ENCODE assay signal across 20 cellular contexts in the genomic region with DNA sequence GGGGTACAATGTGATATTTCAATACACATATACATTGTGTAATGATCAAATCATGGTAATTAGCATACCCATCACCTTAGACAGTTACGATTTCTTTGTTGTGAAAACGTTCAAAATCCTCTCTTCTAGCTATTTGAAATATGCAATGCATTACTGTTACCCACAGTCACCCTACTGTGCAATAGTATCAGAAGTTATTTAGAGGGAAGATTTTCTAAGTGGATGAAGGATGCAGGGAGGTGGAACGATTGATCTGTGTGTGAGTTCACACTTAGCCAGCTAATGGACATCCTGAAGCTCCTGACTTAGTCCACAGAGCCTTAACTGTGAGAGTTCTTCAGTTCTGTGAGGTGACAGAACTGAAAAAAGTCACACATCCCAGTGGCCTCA.
DNase-seq lines count a peak whose midpoint lies in the region; ATAC-seq, FAIRE-seq and TF ChIP-seq lines count a peak whose summit lies in the region.
"Had no signal": no experiment of that assay in that cellular context is flagged by ENCODE, and none has a peak within 500 bp of the region (broad histone marks: within the 10 kb centered on the region; RNA-seq: fewer than 3 reads in every experiment).

No MANE protein-coding gene starts in this region.

- H3K4me3 Mint-ChIP-seq in T-helper 17 cell: no peak overlapping the region
- H3K4me3 Mint-ChIP-seq: CD4-positive, alpha-beta T cell; GM23338; IgD-negative memory B cell had no signal

- no peak overlapping the region for H3K4me3 ChIP-seq in epithelial cell of proximal tubule (ENCODE audit: low read depth, low read length)
- H3K4me3 ChIP-seq: GM23338 had no signal

- no peaks in the 10 kb centered on the region for H3K36me3 Mint-ChIP-seq in T-helper 17 cell (ENCODE audit: low read depth)
- H3K36me3 Mint-ChIP-seq: IgD-negative memory B cell had no signal

- FAIRE-seq in GM12891 (lab: Jason Lieb, UNC): peak; percentile 13
- FAIRE-seq: GM19239, H54, HepG2 had no signal

- H3K27me3 Mint-ChIP-seq in T-helper 17 cell: peaks cover 25% of the 10 kb centered on the region
- H3K27me3 Mint-ChIP-seq: CD4-positive, alpha-beta T cell; IgD-negative memory B cell had no signal

- no peak overlapping the region for H3K27ac Mint-ChIP-seq in T-helper 17 cell
- H3K27ac Mint-ChIP-seq: CD4-positive, alpha-beta T cell; GM23338; IgD-negative memory B cell had no signal

- H3K4me1 Mint-ChIP-seq in T-helper 17 cell: no peaks in the 10 kb centered on the region
- H3K4me1 Mint-ChIP-seq: IgD-negative memory B cell had no signal

- ATAC-seq in T-helper 17 cell: no peak
- ATAC-seq in HG03460 (IDR thresholded peaks at IDR 0.05; ENCODE audit: unreplicated experiment): no peak
- ATAC-seq: GM23338, HepG2 had no signal

- no peaks in the 10 kb centered on the region for H3K9me3 ChIP-seq in T-helper 17 cell (ENCODE audit: control insufficient read depth, low read length, poor library complexity, severe bottlenecking)

- DNase-seq in ACHN (peak; percentile 72), GM12891 (ENCODE audit: insufficient read length, low spot score) (no peak), epithelial cell of proximal tubule (ENCODE audit: low read depth) (peak; percentile 76), T-helper 17 cell (no peak), GM20000 (ENCODE audit: low spot score) (no peak), NCI-H1105 treated with DMSO at 0.1 percent for 48 hours (lab: John Stamatoyannopoulos, UW) (no peak)
- DNase-seq: 8988T; AML-193; Calu3; CD4-positive, alpha-beta T cell; DMS79 treated with DMSO at 0.1 percent for 48 hours; GF-D8; HCEC 1CT; KG1 had no signal

- no peak for TF ChIP-seq CTCF in epithelial cell of proximal tubule (conservative IDR thresholded peaks at IDR 0.05; ENCODE audit: low read depth, low read length)
- no peak for TF ChIP-seq CTCF in GM20000 (IDR thresholded peaks at IDR 0.05; ENCODE audit: extremely low read depth, missing control alignments)

- in situ Hi-C loops in ACHN (cut with HindIII; ENCODE audit: low pct_ligation_motif_present, low pct_unique_long_range_greater_than_20kb, low sequenced_read_pairs): no loop called here

- no peak for TF ChIP-seq POLR2A in GM12891 (IDR thresholded peaks at IDR 0.05; ENCODE audit: low read depth, low read length)

TF ChIP-seq in GM12891, 5 proteins besides CTCF, POLR2A, EP300 and RAD21:
- TF ChIP-seq SPI1 (IDR thresholded peaks at IDR 0.05; ENCODE audit: low read depth, low read length) (no peak), TAF1 (IDR thresholded peaks at IDR 0.05; ENCODE audit: low read depth, low read length) (no peak), POU2F2 (IDR thresholded peaks at IDR 0.05; ENCODE audit: low read depth, low read length) (no peak)

Comparison
In these comparisons a context has a peak if more than half of its experiments do, and no peak if none do; other contexts are left out.
1. DNase-seq: peak in ACHN (single experiment) and epithelial cell of proximal tubule (single experiment); none in GM12891 (single experiment), T-helper 17 cell (0 of 3), GM20000 (single experiment) and NCI-H1105 treated with DMSO at 0.1 percent for 48 hours (single experiment).